In the genomic region with DNA sequence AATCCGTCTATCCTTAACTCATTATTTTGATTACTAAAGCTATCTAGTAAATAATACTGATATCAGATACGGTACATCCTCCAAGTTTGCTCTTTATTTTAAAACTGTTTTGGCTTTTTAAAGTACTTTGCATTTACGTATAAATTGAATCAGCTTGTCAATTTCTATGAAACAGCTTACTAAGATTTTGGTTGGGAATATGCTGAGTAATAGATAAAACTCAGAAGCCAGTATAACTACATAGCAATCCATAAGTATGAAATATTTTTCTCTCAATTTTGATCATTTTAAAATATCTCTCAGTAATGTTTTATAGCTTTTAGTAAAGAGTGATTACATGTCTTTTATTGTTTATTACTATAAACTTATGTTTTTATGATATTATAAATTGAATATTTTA, we compare ENCODE assay signal across 28 cellular contexts.
"Had no signal": no experiment of that assay in that cellular context is flagged by ENCODE, and none has a peak within 500 bp of the region (broad histone marks: within the 10 kb centered on the region; RNA-seq: fewer than 3 reads in every experiment).

No MANE protein-coding gene starts in this region.

- H3K4me3 ChIP-seq: hepatocyte, left lung, lower lobe of right lung, pancreas, prostate gland, sigmoid colon, smooth muscle cell, stomach, testis, thyroid gland, upper lobe of right lung had no signal

- H3K9me3 ChIP-seq: lower lobe of right lung, pancreas, prostate gland, sigmoid colon, testis, thyroid gland, upper lobe of right lung had no signal

- H3K4me1 ChIP-seq: left lung, lower lobe of right lung, pancreas, prostate gland, sigmoid colon, stomach, testis, thyroid gland, upper lobe of right lung had no signal

- ATAC-seq: left colon; left lung; lower lobe of right lung; naive thymus-derived CD8-positive, alpha-beta T cell; pancreas; right cardiac atrium; stimulated activated memory B cell treated with anti-CD40 and anti-IgM and Interleukin-4, amounts not matched to agents 10 μg/mL and 1 μg/mL and 100 μg/mL, for 72 hours; upper lobe of right lung had no signal

- DNase-seq: left colon; left lung; lower lobe of right lung; mammary epithelial cell; mesenchymal stem cell; naive thymus-derived CD8-positive, alpha-beta T cell; nucleus accumbens; pancreas; posterior cingulate gyrus; retina; right cardiac atrium; sigmoid colon; stimulated activated CD4-positive, alpha-beta T cell treated with anti-CD3 and anti-CD28 coated beads, Interleukin-1b, Interleukin-23, amount 100 ng/mL, for 48 hours; stimulated activated CD4-positive, alpha-beta T cell treated with anti-CD3 and anti-CD28 coated beads, Interleukin-2, amount 100 ng/mL, for 48 hours; stimulated activated CD4-positive, alpha-beta T cell treated with anti-CD3 and anti-CD28 coated beads, Interleukin-4, amount 100 ng/mL, for 4 hours; stimulated activated CD8-positive, alpha-beta memory T cell treated with anti-CD3 and anti-CD28 coated beads, Interleukin-4, amount 100 ng/mL, for 48 hours; stimulated activated naive CD4-positive, alpha-beta T cell treated with Interleukin-2 at 50 U/mL for 16 hours; stomach; testis; thyroid gland; trophoblast cell; upper lobe of right lung had no signal

- H3K27ac ChIP-seq: hepatocyte, left lung, lower lobe of right lung, pancreas, prostate gland, sigmoid colon, stomach, testis, thyroid gland, upper lobe of right lung had no signal

- H3K36me3 ChIP-seq: left lung, lower lobe of right lung, pancreas, prostate gland, sigmoid colon, stomach, thyroid gland, upper lobe of right lung had no signal

- FAIRE-seq: keratinocyte, pancreas, urothelium cell line had no signal
